Comparison of ENCODE assay signal across 1 cellular context in the genomic region with DNA sequence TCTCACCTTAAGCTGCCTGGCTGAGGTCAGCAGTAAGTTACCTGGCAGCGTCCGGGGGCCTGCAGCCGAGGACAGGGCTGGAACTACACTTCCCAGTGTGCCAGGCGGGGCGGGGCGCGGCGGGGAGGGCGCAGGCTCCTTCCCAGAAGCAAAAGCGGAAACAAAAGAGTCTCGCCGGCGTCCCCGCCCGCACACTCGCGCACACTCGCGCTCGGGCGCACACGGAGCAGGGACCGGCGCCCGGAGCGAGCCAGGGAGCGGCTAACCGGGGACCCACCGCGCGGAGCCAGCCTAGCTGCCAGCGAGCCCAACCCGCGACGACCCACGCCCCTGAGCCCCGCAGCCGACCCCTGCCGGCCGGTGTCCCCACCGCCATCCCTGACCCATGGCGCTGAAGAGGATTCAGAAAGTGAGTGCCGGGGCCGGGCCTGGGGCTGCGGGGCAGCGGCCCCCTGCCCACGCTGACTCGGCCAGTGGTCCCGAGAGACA.
TF ChIP-seq lines count a peak whose summit lies in the region.

A gene (plus strand): TSS at position 190 of the 489 bp plus-strand sequence. CDS start 196 bp downstream, at position 386.

TF ChIP-seq in HepG2, 621 proteins besides CTCF, POLR2A, EP300 and RAD21 (continued from another document and continues in another):
- TF ChIP-seq, protein P1, sequence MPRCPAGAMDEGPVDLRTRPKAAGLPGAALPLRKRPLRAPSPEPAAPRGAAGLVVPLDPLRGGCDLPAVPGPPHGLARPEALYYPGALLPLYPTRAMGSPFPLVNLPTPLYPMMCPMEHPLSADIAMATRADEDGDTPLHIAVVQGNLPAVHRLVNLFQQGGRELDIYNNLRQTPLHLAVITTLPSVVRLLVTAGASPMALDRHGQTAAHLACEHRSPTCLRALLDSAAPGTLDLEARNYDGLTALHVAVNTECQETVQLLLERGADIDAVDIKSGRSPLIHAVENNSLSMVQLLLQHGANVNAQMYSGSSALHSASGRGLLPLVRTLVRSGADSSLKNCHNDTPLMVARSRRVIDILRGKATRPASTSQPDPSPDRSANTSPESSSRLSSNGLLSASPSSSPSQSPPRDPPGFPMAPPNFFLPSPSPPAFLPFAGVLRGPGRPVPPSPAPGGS (CRISPR knock-in tag; IDR thresholded peaks at IDR 0.05) = peak; percentile 63; the same call in 1 of the 2 replicates
- peak; percentile 59 for TF ChIP-seq SUZ12 (IDR thresholded peaks at IDR 0.05; ENCODE audit: low read depth, low read length)
- TF ChIP-seq SAFB2 (CRISPR knock-in tag; IDR thresholded peaks at IDR 0.05; ENCODE audit: borderline replicate concordance, low read depth) = peak; percentile 80; the same call in 1 of the 2 replicates
- TF ChIP-seq ZNF20 (CRISPR knock-in tag; IDR thresholded peaks at IDR 0.05) = no peak
- TF ChIP-seq ZNF143 (CRISPR knock-in tag; IDR thresholded peaks at IDR 0.05) = peak; percentile 95
- peak; percentile 93 for TF ChIP-seq GABPB1 (CRISPR knock-in tag; IDR thresholded peaks at IDR 0.05)
- peak; percentile 93 for TF ChIP-seq RBFOX2 (IDR thresholded peaks at IDR 0.05; ENCODE audit: low read depth, low read length)
- TF ChIP-seq ZFP36 (IDR thresholded peaks at IDR 0.05; ENCODE audit: borderline replicate concordance, low read depth, low read length, partially characterized antibody) = no peak
- 0 out of 4 replicates have a peak, but pooled peaks have one; percentile 6 to 14 for TF ChIP-seq MAFK (conservative IDR thresholded peaks at IDR 0.05 in 1 of 2, IDR thresholded peaks at IDR 0.05 in 1 of 2; ENCODE audit: low read length in 2 of 2)
- peak; percentile 18; the same call in 1 of the 2 replicates for TF ChIP-seq NR1H2 (CRISPR knock-in tag; IDR thresholded peaks at IDR 0.05; ENCODE audit: borderline replicate concordance, low read depth)
- TF ChIP-seq, protein P2, sequence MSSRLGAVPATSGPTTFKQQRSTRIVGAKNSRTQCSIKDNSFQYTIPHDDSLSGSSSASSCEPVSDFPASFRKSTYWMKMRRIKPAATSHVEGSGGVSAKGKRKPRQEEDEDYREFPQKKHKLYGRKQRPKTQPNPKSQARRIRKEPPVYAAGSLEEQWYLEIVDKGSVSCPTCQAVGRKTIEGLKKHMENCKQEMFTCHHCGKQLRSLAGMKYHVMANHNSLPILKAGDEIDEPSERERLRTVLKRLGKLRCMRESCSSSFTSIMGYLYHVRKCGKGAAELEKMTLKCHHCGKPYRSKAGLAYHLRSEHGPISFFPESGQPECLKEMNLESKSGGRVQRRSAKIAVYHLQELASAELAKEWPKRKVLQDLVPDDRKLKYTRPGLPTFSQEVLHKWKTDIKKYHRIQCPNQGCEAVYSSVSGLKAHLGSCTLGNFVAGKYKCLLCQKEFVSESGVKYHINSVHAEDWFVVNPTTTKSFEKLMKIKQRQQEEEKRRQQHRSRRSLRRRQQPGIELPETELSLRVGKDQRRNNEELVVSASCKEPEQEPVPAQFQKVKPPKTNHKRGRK (CRISPR knock-in tag; IDR thresholded peaks at IDR 0.05) = 0 out of 2 replicates have a peak, but pooled peaks have one; percentile 18
- no peak for TF ChIP-seq NFYB (CRISPR knock-in tag; IDR thresholded peaks at IDR 0.05)
- TF ChIP-seq, protein P3, sequence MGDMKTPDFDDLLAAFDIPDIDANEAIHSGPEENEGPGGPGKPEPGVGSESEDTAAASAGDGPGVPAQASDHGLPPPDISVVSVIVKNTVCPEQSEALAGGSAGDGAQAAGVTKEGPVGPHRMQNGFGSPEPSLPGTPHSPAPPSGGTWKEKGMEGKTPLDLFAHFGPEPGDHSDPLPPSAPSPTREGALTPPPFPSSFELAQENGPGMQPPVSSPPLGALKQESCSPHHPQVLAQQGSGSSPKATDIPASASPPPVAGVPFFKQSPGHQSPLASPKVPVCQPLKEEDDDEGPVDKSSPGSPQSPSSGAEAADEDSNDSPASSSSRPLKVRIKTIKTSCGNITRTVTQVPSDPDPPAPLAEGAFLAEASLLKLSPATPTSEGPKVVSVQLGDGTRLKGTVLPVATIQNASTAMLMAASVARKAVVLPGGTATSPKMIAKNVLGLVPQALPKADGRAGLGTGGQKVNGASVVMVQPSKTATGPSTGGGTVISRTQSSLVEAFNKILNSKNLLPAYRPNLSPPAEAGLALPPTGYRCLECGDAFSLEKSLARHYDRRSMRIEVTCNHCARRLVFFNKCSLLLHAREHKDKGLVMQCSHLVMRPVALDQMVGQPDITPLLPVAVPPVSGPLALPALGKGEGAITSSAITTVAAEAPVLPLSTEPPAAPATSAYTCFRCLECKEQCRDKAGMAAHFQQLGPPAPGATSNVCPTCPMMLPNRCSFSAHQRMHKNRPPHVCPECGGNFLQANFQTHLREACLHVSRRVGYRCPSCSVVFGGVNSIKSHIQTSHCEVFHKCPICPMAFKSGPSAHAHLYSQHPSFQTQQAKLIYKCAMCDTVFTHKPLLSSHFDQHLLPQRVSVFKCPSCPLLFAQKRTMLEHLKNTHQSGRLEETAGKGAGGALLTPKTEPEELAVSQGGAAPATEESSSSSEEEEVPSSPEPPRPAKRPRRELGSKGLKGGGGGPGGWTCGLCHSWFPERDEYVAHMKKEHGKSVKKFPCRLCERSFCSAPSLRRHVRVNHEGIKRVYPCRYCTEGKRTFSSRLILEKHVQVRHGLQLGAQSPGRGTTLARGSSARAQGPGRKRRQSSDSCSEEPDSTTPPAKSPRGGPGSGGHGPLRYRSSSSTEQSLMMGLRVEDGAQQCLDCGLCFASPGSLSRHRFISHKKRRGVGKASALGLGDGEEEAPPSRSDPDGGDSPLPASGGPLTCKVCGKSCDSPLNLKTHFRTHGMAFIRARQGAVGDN (CRISPR knock-in tag; IDR thresholded peaks at IDR 0.05) = peak; percentile 84
- TF ChIP-seq, protein P4, sequence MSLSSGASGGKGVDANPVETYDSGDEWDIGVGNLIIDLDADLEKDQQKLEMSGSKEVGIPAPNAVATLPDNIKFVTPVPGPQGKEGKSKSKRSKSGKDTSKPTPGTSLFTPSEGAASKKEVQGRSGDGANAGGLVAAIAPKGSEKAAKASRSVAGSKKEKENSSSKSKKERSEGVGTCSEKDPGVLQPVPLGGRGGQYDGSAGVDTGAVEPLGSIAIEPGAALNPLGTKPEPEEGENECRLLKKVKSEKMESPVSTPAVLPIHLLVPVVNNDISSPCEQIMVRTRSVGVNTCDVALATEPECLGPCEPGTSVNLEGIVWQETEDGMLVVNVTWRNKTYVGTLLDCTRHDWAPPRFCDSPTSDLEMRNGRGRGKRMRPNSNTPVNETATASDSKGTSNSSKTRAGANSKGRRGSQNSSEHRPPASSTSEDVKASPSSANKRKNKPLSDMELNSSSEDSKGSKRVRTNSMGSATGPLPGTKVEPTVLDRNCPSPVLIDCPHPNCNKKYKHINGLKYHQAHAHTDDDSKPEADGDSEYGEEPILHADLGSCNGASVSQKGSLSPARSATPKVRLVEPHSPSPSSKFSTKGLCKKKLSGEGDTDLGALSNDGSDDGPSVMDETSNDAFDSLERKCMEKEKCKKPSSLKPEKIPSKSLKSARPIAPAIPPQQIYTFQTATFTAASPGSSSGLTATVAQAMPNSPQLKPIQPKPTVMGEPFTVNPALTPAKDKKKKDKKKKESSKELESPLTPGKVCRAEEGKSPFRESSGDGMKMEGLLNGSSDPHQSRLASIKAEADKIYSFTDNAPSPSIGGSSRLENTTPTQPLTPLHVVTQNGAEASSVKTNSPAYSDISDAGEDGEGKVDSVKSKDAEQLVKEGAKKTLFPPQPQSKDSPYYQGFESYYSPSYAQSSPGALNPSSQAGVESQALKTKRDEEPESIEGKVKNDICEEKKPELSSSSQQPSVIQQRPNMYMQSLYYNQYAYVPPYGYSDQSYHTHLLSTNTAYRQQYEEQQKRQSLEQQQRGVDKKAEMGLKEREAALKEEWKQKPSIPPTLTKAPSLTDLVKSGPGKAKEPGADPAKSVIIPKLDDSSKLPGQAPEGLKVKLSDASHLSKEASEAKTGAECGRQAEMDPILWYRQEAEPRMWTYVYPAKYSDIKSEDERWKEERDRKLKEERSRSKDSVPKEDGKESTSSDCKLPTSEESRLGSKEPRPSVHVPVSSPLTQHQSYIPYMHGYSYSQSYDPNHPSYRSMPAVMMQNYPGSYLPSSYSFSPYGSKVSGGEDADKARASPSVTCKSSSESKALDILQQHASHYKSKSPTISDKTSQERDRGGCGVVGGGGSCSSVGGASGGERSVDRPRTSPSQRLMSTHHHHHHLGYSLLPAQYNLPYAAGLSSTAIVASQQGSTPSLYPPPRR (CRISPR knock-in tag; IDR thresholded peaks at IDR 0.05; ENCODE audit: borderline replicate concordance) = no peak
- TF ChIP-seq SOX5 (CRISPR knock-in tag; IDR thresholded peaks at IDR 0.05; ENCODE audit: borderline replicate concordance) = peak; percentile 44; the same call in 1 of the 2 replicates
- TF ChIP-seq, protein P5, sequence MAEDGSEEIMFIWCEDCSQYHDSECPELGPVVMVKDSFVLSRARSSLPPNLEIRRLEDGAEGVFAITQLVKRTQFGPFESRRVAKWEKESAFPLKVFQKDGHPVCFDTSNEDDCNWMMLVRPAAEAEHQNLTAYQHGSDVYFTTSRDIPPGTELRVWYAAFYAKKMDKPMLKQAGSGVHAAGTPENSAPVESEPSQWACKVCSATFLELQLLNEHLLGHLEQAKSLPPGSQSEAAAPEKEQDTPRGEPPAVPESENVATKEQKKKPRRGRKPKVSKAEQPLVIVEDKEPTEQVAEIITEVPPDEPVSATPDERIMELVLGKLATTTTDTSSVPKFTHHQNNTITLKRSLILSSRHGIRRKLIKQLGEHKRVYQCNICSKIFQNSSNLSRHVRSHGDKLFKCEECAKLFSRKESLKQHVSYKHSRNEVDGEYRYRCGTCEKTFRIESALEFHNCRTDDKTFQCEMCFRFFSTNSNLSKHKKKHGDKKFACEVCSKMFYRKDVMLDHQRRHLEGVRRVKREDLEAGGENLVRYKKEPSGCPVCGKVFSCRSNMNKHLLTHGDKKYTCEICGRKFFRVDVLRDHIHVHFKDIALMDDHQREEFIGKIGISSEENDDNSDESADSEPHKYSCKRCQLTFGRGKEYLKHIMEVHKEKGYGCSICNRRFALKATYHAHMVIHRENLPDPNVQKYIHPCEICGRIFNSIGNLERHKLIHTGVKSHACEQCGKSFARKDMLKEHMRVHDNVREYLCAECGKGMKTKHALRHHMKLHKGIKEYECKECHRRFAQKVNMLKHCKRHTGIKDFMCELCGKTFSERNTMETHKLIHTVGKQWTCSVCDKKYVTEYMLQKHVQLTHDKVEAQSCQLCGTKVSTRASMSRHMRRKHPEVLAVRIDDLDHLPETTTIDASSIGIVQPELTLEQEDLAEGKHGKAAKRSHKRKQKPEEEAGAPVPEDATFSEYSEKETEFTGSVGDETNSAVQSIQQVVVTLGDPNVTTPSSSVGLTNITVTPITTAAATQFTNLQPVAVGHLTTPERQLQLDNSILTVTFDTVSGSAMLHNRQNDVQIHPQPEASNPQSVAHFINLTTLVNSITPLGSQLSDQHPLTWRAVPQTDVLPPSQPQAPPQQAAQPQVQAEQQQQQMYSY (CRISPR knock-in tag; IDR thresholded peaks at IDR 0.05) = peak; percentile 30; the same call in 1 of the 2 replicates
- TF ChIP-seq, protein P6, sequence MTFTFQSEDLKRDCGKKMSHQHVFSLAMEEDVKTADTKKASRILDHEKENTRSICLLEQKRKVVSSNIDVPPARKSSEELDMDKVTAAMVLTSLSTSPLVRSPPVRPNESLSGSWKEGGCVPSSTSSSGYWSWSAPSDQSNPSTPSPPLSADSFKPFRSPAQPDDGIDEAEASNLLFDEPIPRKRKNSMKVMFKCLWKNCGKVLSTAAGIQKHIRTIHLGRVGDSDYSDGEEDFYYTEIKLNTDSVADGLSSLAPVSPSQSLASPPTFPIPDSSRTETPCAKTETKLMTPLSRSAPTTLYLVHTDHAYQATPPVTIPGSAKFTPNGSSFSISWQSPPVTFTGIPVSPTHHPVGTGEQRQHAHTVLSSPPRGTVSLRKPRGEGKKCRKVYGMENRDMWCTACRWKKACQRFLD (CRISPR knock-in tag; IDR thresholded peaks at IDR 0.05; ENCODE audit: borderline replicate concordance) = peak; percentile 63; the same call in 1 of the 2 replicates
- TF ChIP-seq MEIS2 (CRISPR knock-in tag; IDR thresholded peaks at IDR 0.05) = peak; percentile 87
- TF ChIP-seq RBM39 (IDR thresholded peaks at IDR 0.05; ENCODE audit: low read depth, low read length, poor library complexity, severe bottlenecking) = peak; percentile 90
- no peak for TF ChIP-seq NCOA1 (CRISPR knock-in tag; IDR thresholded peaks at IDR 0.05)
- TF ChIP-seq NONO (IDR thresholded peaks at IDR 0.05) = no peak
- TF ChIP-seq NONO (CRISPR knock-in tag; conservative IDR thresholded peaks at IDR 0.05) = peak; percentile 45; the same call in 1 of the 2 replicates
